1 cellular context compared by ENCODE assay signal in the genomic region with DNA sequence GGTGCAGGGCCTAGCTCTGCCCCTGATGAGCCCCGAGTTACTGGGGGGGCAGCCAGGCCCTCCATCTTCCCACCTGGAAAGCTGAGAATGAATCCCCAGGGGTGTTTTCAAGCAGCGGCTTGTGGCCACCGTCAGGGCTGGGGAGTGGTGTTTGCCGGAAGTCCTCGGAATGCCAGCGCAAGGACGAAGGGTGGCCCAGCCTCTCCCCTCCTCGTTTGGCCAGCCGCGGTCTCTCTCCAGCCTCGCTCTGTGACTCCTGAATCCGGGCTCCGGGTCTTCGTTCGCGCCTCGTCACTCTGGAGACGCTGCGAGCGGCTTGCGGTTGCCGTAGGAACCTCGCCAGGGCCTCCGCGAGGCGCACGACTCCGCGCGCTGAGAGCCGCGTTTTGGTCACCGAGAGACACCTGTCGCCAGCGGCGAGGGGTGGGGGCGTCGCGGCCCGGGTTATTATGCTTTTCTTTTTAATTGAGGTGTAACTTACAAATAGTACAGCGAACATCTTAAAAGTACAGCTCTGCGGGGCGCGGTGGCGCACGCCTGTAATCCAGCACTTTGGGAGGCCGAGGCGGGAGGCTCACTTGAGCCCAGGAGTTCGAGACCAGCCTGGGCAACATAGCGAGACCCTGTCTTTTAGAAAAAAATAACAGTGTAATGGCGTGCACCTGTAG.
TF ChIP-seq lines count a peak whose summit lies in the region.

No MANE protein-coding gene starts in this region.

TF ChIP-seq in K562, 482 proteins besides CTCF, POLR2A, EP300 and RAD21 (continued from another document):
- TF ChIP-seq MAX (CRISPR knock-in tag; IDR thresholded peaks at IDR 0.05) = peak; percentile 37
- TF ChIP-seq, protein P1, sequence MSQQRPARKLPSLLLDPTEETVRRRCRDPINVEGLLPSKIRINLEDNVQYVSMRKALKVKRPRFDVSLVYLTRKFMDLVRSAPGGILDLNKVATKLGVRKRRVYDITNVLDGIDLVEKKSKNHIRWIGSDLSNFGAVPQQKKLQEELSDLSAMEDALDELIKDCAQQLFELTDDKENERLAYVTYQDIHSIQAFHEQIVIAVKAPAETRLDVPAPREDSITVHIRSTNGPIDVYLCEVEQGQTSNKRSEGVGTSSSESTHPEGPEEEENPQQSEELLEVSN (IDR thresholded peaks at IDR 0.05; ENCODE audit: borderline replicate concordance in 1 of 2, extremely low read depth in 1 of 2, insufficient read depth in 1 of 2, insufficient read length in 1 of 2, low read depth in 1 of 2, low read length in 1 of 2, poor library complexity in 1 of 2, severe bottlenecking in 1 of 2) = peak; percentile 61 to 67
- peak; percentile 41; the same call in 1 of the 2 replicates for TF ChIP-seq RNF2 (IDR thresholded peaks at IDR 0.05)
- TF ChIP-seq CHD4 (IDR thresholded peaks at IDR 0.05; ENCODE audit: insufficient read depth, insufficient replicate concordance, low read depth, low read length, poor library complexity, severe bottlenecking) = no peak
- TF ChIP-seq MCM2 (IDR thresholded peaks at IDR 0.05; ENCODE audit: low read depth) = no peak
- TF ChIP-seq, protein P2, sequence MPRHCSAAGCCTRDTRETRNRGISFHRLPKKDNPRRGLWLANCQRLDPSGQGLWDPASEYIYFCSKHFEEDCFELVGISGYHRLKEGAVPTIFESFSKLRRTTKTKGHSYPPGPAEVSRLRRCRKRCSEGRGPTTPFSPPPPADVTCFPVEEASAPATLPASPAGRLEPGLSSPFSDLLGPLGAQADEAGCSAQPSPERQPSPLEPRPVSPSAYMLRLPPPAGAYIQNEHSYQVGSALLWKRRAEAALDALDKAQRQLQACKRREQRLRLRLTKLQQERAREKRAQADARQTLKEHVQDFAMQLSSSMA (CRISPR knock-in tag; IDR thresholded peaks at IDR 0.05) = no peak
- peak in 2 of 3 experiments; percentile 31 to 47 for TF ChIP-seq YY1 (IDR thresholded peaks at IDR 0.05; ENCODE audit: borderline replicate concordance in 1 of 3, control insufficient read depth in 1 of 3, extremely low read depth in 1 of 3, insufficient read depth in 3 of 3, insufficient read length in 1 of 3, insufficient replicate concordance in 2 of 3, low read depth in 1 of 3, low read length in 2 of 3)
- TF ChIP-seq MBD1 (CRISPR knock-in tag; IDR thresholded peaks at IDR 0.05) = 0 out of 2 replicates have a peak, but pooled peaks have one; percentile 53
- TF ChIP-seq, protein P3, sequence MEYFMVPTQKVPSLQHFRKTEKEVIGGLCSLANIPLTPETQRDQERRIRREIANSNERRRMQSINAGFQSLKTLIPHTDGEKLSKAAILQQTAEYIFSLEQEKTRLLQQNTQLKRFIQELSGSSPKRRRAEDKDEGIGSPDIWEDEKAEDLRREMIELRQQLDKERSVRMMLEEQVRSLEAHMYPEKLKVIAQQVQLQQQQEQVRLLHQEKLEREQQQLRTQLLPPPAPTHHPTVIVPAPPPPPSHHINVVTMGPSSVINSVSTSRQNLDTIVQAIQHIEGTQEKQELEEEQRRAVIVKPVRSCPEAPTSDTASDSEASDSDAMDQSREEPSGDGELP (CRISPR knock-in tag; IDR thresholded peaks at IDR 0.05; ENCODE audit: borderline replicate concordance) = peak; percentile 67
- no peak for TF ChIP-seq MED1 (CRISPR knock-in tag; IDR thresholded peaks at IDR 0.05; ENCODE audit: borderline replicate concordance)
TF ChIP-seq in K562: peak in this region for 51.
